14 cellular contexts compared by ENCODE assay signal in the genomic region with DNA sequence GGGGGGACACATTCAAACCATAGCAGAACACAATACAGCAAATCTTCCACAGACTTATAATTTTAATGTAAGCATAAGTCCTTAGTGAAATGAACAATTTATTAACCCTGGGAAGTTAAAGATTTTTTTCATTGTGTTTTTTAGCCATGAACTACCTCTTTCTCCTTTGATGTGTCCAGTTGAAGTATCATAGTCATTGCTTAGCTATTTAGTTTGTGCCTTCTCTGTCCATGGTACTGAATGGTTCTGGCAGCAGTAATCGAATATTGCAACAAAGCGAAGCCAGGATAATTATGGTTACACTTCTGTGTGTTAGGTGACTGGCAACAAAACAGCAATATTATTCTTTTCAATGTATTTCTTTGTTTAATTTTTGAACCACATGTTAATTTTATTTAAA.
DNase-seq lines count a peak whose midpoint lies in the region; ATAC-seq, FAIRE-seq and TF ChIP-seq lines count a peak whose summit lies in the region.
"Had no signal": no experiment of that assay in that cellular context is flagged by ENCODE, and none has a peak within 500 bp of the region (broad histone marks: within the 10 kb centered on the region; RNA-seq: fewer than 3 reads in every experiment).

No MANE protein-coding gene starts in this region.

- H3K36me3 Mint-ChIP-seq in GM23338 (ENCODE audit: low read depth) (no peaks in the 10 kb centered on the region), osteocyte (ENCODE audit: unreplicated experiment) (no peaks in the 10 kb centered on the region)
- H3K36me3 Mint-ChIP-seq: immature natural killer cell had no signal

- H3K27ac Mint-ChIP-seq in GM23338 (no peak overlapping the region), osteocyte (ENCODE audit: unreplicated experiment) (no peak overlapping the region)
- H3K27ac Mint-ChIP-seq: immature natural killer cell; nephron; T-helper 2 cell treated with Interferon-gamma antibody and Interleukin-4, amounts not matched to agents 5 μg/mL and 100 μg/mL, for 36 hours had no signal

- peak; percentile 48 for DNase-seq in GM23338 (ENCODE audit: low spot score)
- peak; percentile 34 for DNase-seq in NB4 (ENCODE audit: low read depth)
- DNase-seq in bronchial epithelial cell (ENCODE audit: low read depth), result peak; percentile 19
- DNase-seq in right lobe of liver, result no peak
- DNase-seq in osteocyte (ENCODE audit: extremely low spot score, unreplicated experiment), result no peak
- DNase-seq in left ventricle myocardium inferior, result no peak
- DNase-seq in activated CD4-positive, alpha-beta T cell treated with anti-CD3 and anti-CD28 coated beads, Interleukin-2, amount 50 U/mL, for 48 hours, result no peak
- no peak for DNase-seq in effector memory CD4-positive, alpha-beta T cell
- DNase-seq: immature natural killer cell, NCI-H1105 had no signal

- H3K4me3 ChIP-seq in GM23338 (no peak overlapping the region), NB4 (ENCODE audit: low read depth, low read length) (no peak overlapping the region), bronchial epithelial cell (ENCODE audit: low read depth, low read length) (no peak overlapping the region), right lobe of liver (no peak overlapping the region), left ventricle myocardium inferior (no peak overlapping the region)
- no peak overlapping the region for H3K4me3 ChIP-seq in effector memory CD4-positive, alpha-beta T cell (ENCODE audit: insufficient read depth, low read depth, low read length, poor library complexity, severe bottlenecking)

- no peaks in the 10 kb centered on the region for H3K79me2 ChIP-seq in GM23338 (replicated peaks; ENCODE audit: insufficient read depth)

- H3K9me3 Mint-ChIP-seq in GM23338 (no peaks in the 10 kb centered on the region), osteocyte (ENCODE audit: unreplicated experiment) (peaks cover 5% of the 10 kb centered on the region)
- H3K9me3 Mint-ChIP-seq: nephron; T-helper 2 cell treated with Interferon-gamma antibody and Interleukin-4, amounts not matched to agents 5 μg/mL and 100 μg/mL, for 36 hours had no signal

- FAIRE-seq in bronchial epithelial cell (lab: Jason Lieb, UNC), result no peak
- FAIRE-seq: endometrium had no signal

- TF ChIP-seq CTCF in GM23338 (conservative IDR thresholded peaks at IDR 0.05; ENCODE audit: low read depth in 2 of 2), result no peak
- TF ChIP-seq CTCF in NB4 (IDR thresholded peaks at IDR 0.05; ENCODE audit: low read depth, low read length), result no peak
- no peak for TF ChIP-seq CTCF in bronchial epithelial cell (IDR thresholded peaks at IDR 0.05; ENCODE audit: insufficient read depth, low read length, severe bottlenecking)
- TF ChIP-seq CTCF in right lobe of liver (IDR thresholded peaks at IDR 0.05), result no peak
- TF ChIP-seq CTCF in osteocyte (IDR thresholded peaks at IDR 0.05), result no peak
- no peak for TF ChIP-seq CTCF in left ventricle myocardium inferior (IDR thresholded peaks at IDR 0.05; ENCODE audit: borderline replicate concordance)

- H4K20me1 ChIP-seq in GM23338 (replicated peaks; ENCODE audit: insufficient read depth), result no peaks in the 10 kb centered on the region; the same call in 1 of the 2 replicates

- intact Hi-C loops in right lobe of liver (cut with DNase I) (loop anchor here in 1 of 2 donors (10.0 kb wide), 1 partner anchor 118 kb away; no protein-coding TSS in a partner anchor), left ventricle myocardium inferior (cut with micrococcal nuclease) (loop anchor here (10.0 kb wide), 1 partner anchor 408 kb away; no protein-coding TSS in a partner anchor)

- H3K9me3 ChIP-seq in right lobe of liver, result no peaks in the 10 kb centered on the region
- H3K9me3 ChIP-seq in left ventricle myocardium inferior (replicated peaks), result peaks cover 6% of the 10 kb centered on the region
- no peaks in the 10 kb centered on the region for H3K9me3 ChIP-seq in effector memory CD4-positive, alpha-beta T cell (ENCODE audit: control insufficient read depth, low read length)
- H3K9me3 ChIP-seq: Caco-2 had no signal

- H3K4me3 Mint-ChIP-seq in GM23338 (no peak overlapping the region), osteocyte (ENCODE audit: unreplicated experiment) (no peak overlapping the region)
- H3K4me3 Mint-ChIP-seq: immature natural killer cell; nephron; T-helper 2 cell treated with Interferon-gamma antibody and Interleukin-4, amounts not matched to agents 5 μg/mL and 100 μg/mL, for 36 hours had no signal

- no peaks in the 10 kb centered on the region for H3K36me3 ChIP-seq in GM23338 (ENCODE audit: insufficient read depth)
- no peaks in the 10 kb centered on the region for H3K36me3 ChIP-seq in bronchial epithelial cell (ENCODE audit: control insufficient read depth, insufficient read depth, low read length)
- no peaks in the 10 kb centered on the region for H3K36me3 ChIP-seq in right lobe of liver
- H3K36me3 ChIP-seq in left ventricle myocardium inferior, result no peaks in the 10 kb centered on the region
- no peaks in the 10 kb centered on the region for H3K36me3 ChIP-seq in effector memory CD4-positive, alpha-beta T cell (ENCODE audit: control insufficient read depth, insufficient read depth, low read length)

- WGBS in right lobe of liver (ENCODE audit: insufficient coverage, low coverage, low lambda C conversion rate, missing lambda C conversion rate), result 57% methylated on average over 2 of the region's 2 CpGs

- H3K27me3 ChIP-seq in GM23338 (ENCODE audit: insufficient read depth) (peaks cover 17% of the 10 kb centered on the region), bronchial epithelial cell (ENCODE audit: control insufficient read depth, insufficient read depth, low read length) (no peaks in the 10 kb centered on the region), right lobe of liver (no peaks in the 10 kb centered on the region), left ventricle myocardium inferior (ENCODE audit: low read depth) (peaks cover 22% of the 10 kb centered on the region)
- H3K27me3 ChIP-seq in effector memory CD4-positive, alpha-beta T cell (replicated peaks; ENCODE audit: control insufficient read depth, insufficient read depth, low read length, poor library complexity, severe bottlenecking), result no peaks in the 10 kb centered on the region

- H3K27me3 Mint-ChIP-seq in GM23338 (ENCODE audit: insufficient read depth, low read depth, poor library complexity), result peaks cover 3% of the 10 kb centered on the region
- H3K27me3 Mint-ChIP-seq in osteocyte (ENCODE audit: unreplicated experiment), result no peaks in the 10 kb centered on the region

- H3K4me1 ChIP-seq in GM23338 (ENCODE audit: insufficient read depth) (peaks cover 11% of the 10 kb centered on the region), right lobe of liver (peaks cover 0 to 5% (median 3%) of the 10 kb centered on the region in 4 donors), left ventricle myocardium inferior (peaks cover 3% of the 10 kb centered on the region)
- no peaks in the 10 kb centered on the region for H3K4me1 ChIP-seq in effector memory CD4-positive, alpha-beta T cell (ENCODE audit: control insufficient read depth, insufficient read depth, low read length, poor library complexity, severe bottlenecking)
- H3K4me1 ChIP-seq: Caco-2 had no signal

- ATAC-seq in GM23338, result no peak
- ATAC-seq in right lobe of liver, result peak in 3 of 4 donors; percentile 40 to 42 (median 41)

- no peaks in the 10 kb centered on the region for H3K9me2 ChIP-seq in GM23338 (ENCODE audit: insufficient read depth)

- H3K27ac ChIP-seq in GM23338 (ENCODE audit: low read depth) (no peak overlapping the region), right lobe of liver (no peak overlapping the region), left ventricle myocardium inferior (replicated peaks) (no peak overlapping the region)
- no peak overlapping the region for H3K27ac ChIP-seq in effector memory CD4-positive, alpha-beta T cell (ENCODE audit: insufficient read depth, low read length, poor library complexity, severe bottlenecking)

- H3F3A ChIP-seq in GM23338 (replicated peaks; ENCODE audit: low read depth), result no peaks in the 10 kb centered on the region

- TF ChIP-seq POLR2A in NB4 (IDR thresholded peaks at IDR 0.05; ENCODE audit: extremely low read depth, insufficient read length), result no peak
- TF ChIP-seq POLR2A in right lobe of liver (IDR thresholded peaks at IDR 0.05), result no peak

- H2AFZ ChIP-seq in GM23338, result no peak overlapping the region

- H3K4me1 Mint-ChIP-seq in GM23338 (peaks cover 17% of the 10 kb centered on the region), osteocyte (ENCODE audit: unreplicated experiment) (peaks cover 4% of the 10 kb centered on the region)
- H3K4me1 Mint-ChIP-seq: immature natural killer cell had no signal

- no peak overlapping the region for H3K4me2 ChIP-seq in GM23338

TF ChIP-seq in GM23338, 12 proteins besides CTCF, POLR2A, EP300 and RAD21 (continues in another document):
- TF ChIP-seq, protein P1, sequence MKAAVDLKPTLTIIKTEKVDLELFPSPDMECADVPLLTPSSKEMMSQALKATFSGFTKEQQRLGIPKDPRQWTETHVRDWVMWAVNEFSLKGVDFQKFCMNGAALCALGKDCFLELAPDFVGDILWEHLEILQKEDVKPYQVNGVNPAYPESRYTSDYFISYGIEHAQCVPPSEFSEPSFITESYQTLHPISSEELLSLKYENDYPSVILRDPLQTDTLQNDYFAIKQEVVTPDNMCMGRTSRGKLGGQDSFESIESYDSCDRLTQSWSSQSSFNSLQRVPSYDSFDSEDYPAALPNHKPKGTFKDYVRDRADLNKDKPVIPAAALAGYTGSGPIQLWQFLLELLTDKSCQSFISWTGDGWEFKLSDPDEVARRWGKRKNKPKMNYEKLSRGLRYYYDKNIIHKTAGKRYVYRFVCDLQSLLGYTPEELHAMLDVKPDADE (IDR thresholded peaks at IDR 0.05), result no peak

Comparison
In these comparisons a context has a peak if more than half of its experiments do, and no peak if none do; other contexts are left out.
1. DNase-seq: peak in GM23338 (single experiment), NB4 (single experiment) and bronchial epithelial cell (single experiment); none in right lobe of liver (0 of 3), osteocyte (single experiment), left ventricle myocardium inferior (single experiment), activated CD4-positive, alpha-beta T cell treated with anti-CD3 and anti-CD28 coated beads, Interleukin-2, amount 50 U/mL, for 48 hours (0 of 2) and effector memory CD4-positive, alpha-beta T cell (0 of 3).